12 cellular contexts compared by ENCODE assay signal in genomic region chr15:67832031-67832551, GRCh38. TPM values are rescaled to one million over a fixed set of nuclear protein-coding genes. Genes with fewer than 3 reads are reported as not detected.
DNase-seq lines count a peak whose midpoint lies in the region; ATAC-seq, FAIRE-seq and TF ChIP-seq lines count a peak whose summit lies in the region.
"Had no signal": no experiment of that assay in that cellular context is flagged by ENCODE, and none has a peak within 500 bp of the region (broad histone marks: within the 10 kb centered on the region; RNA-seq: fewer than 3 reads in every experiment).

No MANE protein-coding gene starts in this region.

- no peak overlapping the region for H3K27ac Mint-ChIP-seq in activated naive CD4-positive, alpha-beta T cell treated with anti-CD3 and anti-CD28 coated beads, Interleukin-2, amount 50 U/mL, for 72 hours

- peaks cover 0 to 7% (median 0%) of the 10 kb centered on the region in 11 experiments; a peak in 2 of 22 replicates for H3K36me3 ChIP-seq in BLaER1 treated with 17β-estradiol and CSF1 and Interleukin-3, amounts not matched to agents 10 nM and 100 nM
- H3K36me3 ChIP-seq in kidney (ENCODE audit: control insufficient read depth in 1 of 2, insufficient read depth in 2 of 2, low read length in 2 of 2) = no peaks in the 10 kb centered on the region

- no peak for ATAC-seq in GM18517 (IDR thresholded peaks at IDR 0.05; ENCODE audit: unreplicated experiment)
- no peak for ATAC-seq in activated naive CD4-positive, alpha-beta T cell treated with anti-CD3 and anti-CD28 coated beads, Interleukin-2, amount 50 U/mL, for 72 hours

- peaks cover 0 to 6% of the 10 kb centered on the region in 2 donors for H3K36me3 Mint-ChIP-seq in activated naive CD4-positive, alpha-beta T cell treated with anti-CD3 and anti-CD28 coated beads, Interleukin-2, amount 50 U/mL, for 72 hours

- DNase-seq in GM20000 (ENCODE audit: low spot score) (no peak), SK-N-DZ (ENCODE audit: low spot score) (peak; percentile 50), kidney (no peak), NCI-H774 (lab: John Stamatoyannopoulos, UW) (no peak)
- DNase-seq in activated CD4-positive, alpha-beta T cell treated with anti-CD3 and anti-CD28 coated beads for 48 hours = no peak
- no peak for DNase-seq in activated naive CD4-positive, alpha-beta T cell treated with anti-CD3 and anti-CD28 coated beads, Interleukin-2, amount 50 U/mL, for 72 hours (ENCODE audit: low spot score in 2 of 2)
- DNase-seq: testis had no signal

- H3K4me1 ChIP-seq in BLaER1 treated with 17β-estradiol and CSF1 and Interleukin-3, amounts not matched to agents 10 nM and 100 nM = peaks cover 35 to 53% (median 44%) of the 10 kb centered on the region in 10 experiments
- H3K4me1 ChIP-seq in kidney (ENCODE audit: control insufficient read depth in 1 of 2, insufficient read depth in 1 of 2, low read depth in 1 of 2, low read length in 2 of 2) = peaks cover 15 to 24% of the 10 kb centered on the region in 2 donors

- peaks cover 89 to 100% (median 99%) of the 10 kb centered on the region in 11 experiments for H3K27me3 ChIP-seq in BLaER1 treated with 17β-estradiol and CSF1 and Interleukin-3, amounts not matched to agents 10 nM and 100 nM

- H3K9me3 ChIP-seq in BLaER1 treated with 17β-estradiol and CSF1 and Interleukin-3, amounts not matched to agents 10 nM and 100 nM (replicated peaks in 1 of 11) = peaks cover 33 to 38% (median 38%) of the 10 kb centered on the region in 11 experiments
- no peaks in the 10 kb centered on the region for H3K9me3 ChIP-seq in kidney (ENCODE audit: control insufficient read depth in 1 of 2, low read length in 2 of 2)
- H3K9me3 ChIP-seq: testis had no signal

- H4K20me1 ChIP-seq in BLaER1 treated with 17β-estradiol and CSF1 and Interleukin-3, amounts not matched to agents 10 nM and 100 nM = peaks cover 0 to 43% (median 18%) of the 10 kb centered on the region in 11 experiments; a peak in 14 of 22 replicates

- no peaks in the 10 kb centered on the region for H3K9me3 Mint-ChIP-seq in activated naive CD4-positive, alpha-beta T cell treated with anti-CD3 and anti-CD28 coated beads, Interleukin-2, amount 50 U/mL, for 72 hours

- TF ChIP-seq CTCF in GM20000 (IDR thresholded peaks at IDR 0.05; ENCODE audit: extremely low read depth, missing control alignments) = peak; percentile 8
- TF ChIP-seq CTCF in kidney (IDR thresholded peaks at IDR 0.05; ENCODE audit: borderline replicate concordance, extremely low read depth, insufficient read depth) = peak; percentile 27

- FAIRE-seq in kidney (lab: Jason Lieb, UNC) = no peak

- intact Hi-C loops in kidney (cut with DNase I) = loop anchor here (10.0 kb wide), 1 partner anchor 367 kb away; no protein-coding TSS in a partner anchor

- no peak overlapping the region; a peak in 1 of 20 replicates for H3K4me3 ChIP-seq in BLaER1 treated with 17β-estradiol and CSF1 and Interleukin-3, amounts not matched to agents 10 nM and 100 nM
- H3K4me3 ChIP-seq in kidney (ENCODE audit: low read length in 2 of 2) = no peak overlapping the region
- H3K4me3 ChIP-seq: testis had no signal

- peak overlapping the region in 10 of 11 experiments; percentile 86 to 98 (median 94); a peak in 17 of 22 replicates for H3K4me2 ChIP-seq in BLaER1 treated with 17β-estradiol and CSF1 and Interleukin-3, amounts not matched to agents 10 nM and 100 nM

- H3K27ac ChIP-seq in BLaER1 treated with 17β-estradiol and CSF1 and Interleukin-3, amounts not matched to agents 10 nM and 100 nM = no peak overlapping the region
- no peak overlapping the region for H3K27ac ChIP-seq in kidney (ENCODE audit: low read depth in 2 of 2, low read length in 2 of 2)
- H3K27ac ChIP-seq: epithelial cell of prostate, testis had no signal

- H3K9ac ChIP-seq in BLaER1 treated with 17β-estradiol and CSF1 and Interleukin-3, amounts not matched to agents 10 nM and 100 nM = no peak overlapping the region
- no peak overlapping the region for H3K9ac ChIP-seq in kidney (ENCODE audit: low read length in 2 of 2)

RNA-seq across cellular contexts. Expression of gene SKOR1, which starts 6.8 kb away (rescaled TPM):
- 0.16 and 0.45 TPM in 2 replicates for polyA plus RNA-seq in SK-N-DZ (2014; cell fraction: cytosol; rRNA removed)
- polyA plus RNA-seq in SK-N-DZ (2014; cell fraction: nucleus; rRNA removed) = 0.12 and 0.49 TPM in 2 replicates
- 0.57 TPM for total RNA-seq in kidney
- 0.22 TPM for polyA plus RNA-seq in kidney (ENCODE audit: insufficient read depth, low read depth, low replicate concordance)
- under 1 TPM in 1 of 2 donors, not detected in 1; 0.16 TPM for total RNA-seq in activated naive CD4-positive, alpha-beta T cell treated with anti-CD3 and anti-CD28 coated beads, Interleukin-2, amount 50 U/mL, for 72 hours

RNA-seq across cellular contexts. Expression of gene RNU6-1, which starts 7.8 kb away (rescaled TPM):
- not detected in 2 replicates for polyA plus RNA-seq in SK-N-DZ (2014; cell fraction: cytosol; rRNA removed)
- polyA plus RNA-seq in SK-N-DZ (2014; cell fraction: nucleus; rRNA removed) = not detected in 2 replicates
- not detected for total RNA-seq in kidney
- polyA plus RNA-seq in kidney (ENCODE audit: insufficient read depth, low read depth, low replicate concordance) = not detected
- total RNA-seq in activated naive CD4-positive, alpha-beta T cell treated with anti-CD3 and anti-CD28 coated beads, Interleukin-2, amount 50 U/mL, for 72 hours = not detected
- total RNA-seq: activated CD8-positive, alpha-beta memory T cell treated with anti-CD3 and anti-CD28 coated beads for 36 hours; pulmonary artery endothelial cell; testis had no signal
